Comparison of ENCODE assay signal across 25 cellular contexts in the genomic region with DNA sequence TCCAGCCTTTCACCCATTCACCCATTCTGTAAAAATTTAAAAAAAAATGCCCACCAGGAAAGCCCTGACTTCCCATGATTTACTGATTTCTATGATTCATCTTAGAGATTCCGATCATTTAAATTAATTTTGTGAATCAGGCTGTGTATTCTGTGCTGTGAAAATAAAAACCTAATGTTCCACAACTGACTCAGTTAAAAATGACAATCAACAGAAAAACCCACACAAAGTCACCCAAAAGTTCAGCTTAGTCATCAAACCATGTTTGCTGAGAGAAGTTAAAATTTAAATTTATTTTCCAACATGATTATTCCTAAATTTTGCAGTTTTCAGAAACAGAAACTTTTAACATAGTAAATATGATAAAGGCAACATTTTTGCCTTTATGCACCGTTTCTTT.
A peak's percentile ranks its signal among the peaks of the same experiment; 100 is the strongest.
DNase-seq lines count a peak whose midpoint lies in the region; TF ChIP-seq lines count a peak whose summit lies in the region.
"Had no signal": no experiment of that assay in that cellular context is flagged by ENCODE, and none has a peak within 500 bp of the region (broad histone marks: within the 10 kb centered on the region; RNA-seq: fewer than 3 reads in every experiment).

No MANE protein-coding gene starts in this region.

- no peaks in the 10 kb centered on the region for H3K27me3 Mint-ChIP-seq in Calu3 (ENCODE audit: unreplicated experiment)
- H3K27me3 Mint-ChIP-seq: CD4-positive, alpha-beta T cell had no signal

- no peaks in the 10 kb centered on the region for H3K79me2 ChIP-seq in osteoblast (ENCODE audit: insufficient read depth, low read length)

- peaks cover 22% of the 10 kb centered on the region for H3K4me1 ChIP-seq in osteoblast (ENCODE audit: insufficient read depth, low read length)
- H3K4me1 ChIP-seq: BLaER1 had no signal

- no peaks in the 10 kb centered on the region for H3K36me3 ChIP-seq in osteoblast (ENCODE audit: insufficient read depth, low read length)
- H3K36me3 ChIP-seq: BLaER1 had no signal

- CTCF ChIA-PET in Calu3 (lab: Charles Lee) (no interaction called here), HEK293T (lab: Yijun Ruan, JAX) (no interaction called here)

- H3K4me1 Mint-ChIP-seq in Calu3 (ENCODE audit: low read depth, unreplicated experiment): no peaks in the 10 kb centered on the region

- POLR2A ChIA-PET in HEK293T (lab: Yijun Ruan, JAX): no interaction called here

- TF ChIP-seq CTCF in AG10803 (conservative IDR thresholded peaks at IDR 0.05; ENCODE audit: low read length) (no peak), choroid plexus epithelial cell (conservative IDR thresholded peaks at IDR 0.05; ENCODE audit: low read depth, low read length) (no peak), osteoblast (IDR thresholded peaks at IDR 0.05; ENCODE audit: extremely low read depth, low read depth, low read length) (no peak), Calu3 (IDR thresholded peaks at IDR 0.05; ENCODE audit: unreplicated experiment) (no peak)

- intact Hi-C loops in Calu3 (cut with micrococcal nuclease; ENCODE audit: unreplicated experiment): loop anchor here (5.0 to 10.0 kb wide), 4 partner anchors 222 to 800 kb away; a partner anchor contains a TSS

- H3K4me3 Mint-ChIP-seq in Calu3 (ENCODE audit: low read depth, unreplicated experiment): no peak overlapping the region
- H3K4me3 Mint-ChIP-seq: CD4-positive, alpha-beta T cell had no signal

- no peaks in the 10 kb centered on the region for H3K27me3 ChIP-seq in osteoblast (ENCODE audit: insufficient read depth, low read length)
- H3K27me3 ChIP-seq: BLaER1 had no signal

- H3K9me3 Mint-ChIP-seq in Calu3 (ENCODE audit: low read depth, unreplicated experiment): no peaks in the 10 kb centered on the region

- no peak overlapping the region for H3K4me2 ChIP-seq in osteoblast (ENCODE audit: insufficient read depth, low read length)
- H3K4me2 ChIP-seq: BLaER1 had no signal

- no TSS peak for BruUV-seq in Calu3 (replicated peaks; lab: Mats Ljungman, UMichigan)

- no peak overlapping the region for H2AFZ ChIP-seq in osteoblast (ENCODE audit: low read length)

- no peaks in the 10 kb centered on the region for H3K36me3 Mint-ChIP-seq in Calu3 (ENCODE audit: insufficient read depth, unreplicated experiment)

- H3K4me3 ChIP-seq in AG10803 (ENCODE audit: low read length) (no peak overlapping the region), choroid plexus epithelial cell (ENCODE audit: low read depth, low read length) (no peak overlapping the region), osteoblast (ENCODE audit: insufficient read depth, low read length) (no peak overlapping the region)
- H3K4me3 ChIP-seq: BLaER1 had no signal

- H3K27ac Mint-ChIP-seq in Calu3 (ENCODE audit: unreplicated experiment): no peak overlapping the region
- H3K27ac Mint-ChIP-seq: CD4-positive, alpha-beta T cell had no signal

- peak; percentile 16 for DNase-seq in AG10803 (ENCODE audit: low read depth)
- peak; percentile 36 for DNase-seq in M059J (ENCODE audit: low read depth)
- peak; percentile 8 for DNase-seq in choroid plexus epithelial cell (ENCODE audit: low read depth)
- DNase-seq in osteoblast (ENCODE audit: insufficient read length, low spot score, missing footprints): peak; percentile 56
- no peak for DNase-seq in NCI-H187 (lab: John Stamatoyannopoulos, UW)
- DNase-seq in Calu3: no peak
- no peak for DNase-seq in HEK293T (ENCODE audit: extremely low spot score)
- DNase-seq in NOMO-1 treated with dmso at 0.1 percent for 144 hours (lab: John Stamatoyannopoulos, UW; ENCODE audit: unreplicated experiment): no peak
- DNase-seq: 8988T; CD4-positive, alpha-beta T cell; DMS53; GF-D8; KG1; MM.1S; NCI-H1048; NCI-H1417; NCI-H1694; NCI-H2081 treated with DMSO at 0.1 percent for 48 hours; NCI-H2171; NCI-H226; NCI-H510A; NCI-H69; SHP77 had no signal

- no peaks in the 10 kb centered on the region for H3K9me3 ChIP-seq in osteoblast (ENCODE audit: low read depth, low read length)
- H3K9me3 ChIP-seq: BLaER1 had no signal

- H3K27ac ChIP-seq in osteoblast (ENCODE audit: low read depth, low read length): peak overlapping the region; percentile 40
- H3K27ac ChIP-seq: BLaER1, RWPE1 had no signal

- H4K20me1 ChIP-seq in osteoblast (ENCODE audit: insufficient read depth, low read length): no peaks in the 10 kb centered on the region
- H4K20me1 ChIP-seq: BLaER1 had no signal

TF ChIP-seq in HEK293T, 16 proteins besides CTCF, POLR2A, EP300 and RAD21:
- TF ChIP-seq CTBP1 (IDR thresholded peaks at IDR 0.05; ENCODE audit: borderline replicate concordance) (no peak), TARDBP (IDR thresholded peaks at IDR 0.05) (no peak), FOXA1 (IDR thresholded peaks at IDR 0.05) (no peak), BHLHE40 (IDR thresholded peaks at IDR 0.05; ENCODE audit: borderline replicate concordance) (no peak), NFRKB (IDR thresholded peaks at IDR 0.05) (no peak), FOXK2 (IDR thresholded peaks at IDR 0.05) (no peak), FOXM1 (IDR thresholded peaks at IDR 0.05; ENCODE audit: borderline replicate concordance) (no peak), HDGF (IDR thresholded peaks at IDR 0.05; ENCODE audit: borderline replicate concordance) (no peak), L3MBTL2 (conservative IDR thresholded peaks at IDR 0.05) (no peak), LEF1 (IDR thresholded peaks at IDR 0.05; ENCODE audit: borderline replicate concordance) (no peak), ELF4 (IDR thresholded peaks at IDR 0.05) (no peak), SP1 (IDR thresholded peaks at IDR 0.05) (no peak), ZNF384 (IDR thresholded peaks at IDR 0.05) (no peak), SUZ12 (IDR thresholded peaks at IDR 0.05) (no peak), ARNT (IDR thresholded peaks at IDR 0.05) (no peak)
- TF ChIP-seq, protein P1, sequence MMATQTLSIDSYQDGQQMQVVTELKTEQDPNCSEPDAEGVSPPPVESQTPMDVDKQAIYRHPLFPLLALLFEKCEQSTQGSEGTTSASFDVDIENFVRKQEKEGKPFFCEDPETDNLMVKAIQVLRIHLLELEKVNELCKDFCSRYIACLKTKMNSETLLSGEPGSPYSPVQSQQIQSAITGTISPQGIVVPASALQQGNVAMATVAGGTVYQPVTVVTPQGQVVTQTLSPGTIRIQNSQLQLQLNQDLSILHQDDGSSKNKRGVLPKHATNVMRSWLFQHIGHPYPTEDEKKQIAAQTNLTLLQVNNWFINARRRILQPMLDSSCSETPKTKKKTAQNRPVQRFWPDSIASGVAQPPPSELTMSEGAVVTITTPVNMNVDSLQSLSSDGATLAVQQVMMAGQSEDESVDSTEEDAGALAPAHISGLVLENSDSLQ (IDR thresholded peaks at IDR 0.05): no peak

Comparison
In these comparisons a context has a peak if more than half of its experiments do, and no peak if none do; other contexts are left out.
1. DNase-seq: peak in AG10803 (single experiment), M059J (single experiment), choroid plexus epithelial cell (single experiment) and osteoblast (single experiment); none in NCI-H187 (0 of 2), Calu3 (single experiment), HEK293T (single experiment) and NOMO-1 treated with dmso at 0.1 percent for 144 hours (single experiment).